ENCODE assay signal across 1 cellular context in genomic region chr6:35049346-35049745, GRCh38.
TF ChIP-seq lines count a peak whose summit lies in the region.

No MANE protein-coding gene starts in this region.

TF ChIP-seq in H1, 55 proteins besides CTCF, POLR2A, EP300 and RAD21 (continued from another document):
- no peak for TF ChIP-seq SP1 (IDR thresholded peaks at IDR 0.05; ENCODE audit: low read depth, low read length)
- TF ChIP-seq EGR1 (IDR thresholded peaks at IDR 0.05; ENCODE audit: borderline replicate concordance, low read depth, low read length), result no peak
- no peak for TF ChIP-seq EZH2 (IDR thresholded peaks at IDR 0.05; ENCODE audit: low read depth, low read length, severe bottlenecking)
- TF ChIP-seq TAF7 (optimal IDR thresholded peaks at IDR 0.05; ENCODE audit: borderline replicate concordance, low read depth, low read length), result no peak
- TF ChIP-seq CHD1 (IDR thresholded peaks at IDR 0.05; ENCODE audit: low read depth, low read length), result no peak
- no peak for TF ChIP-seq TBP (IDR thresholded peaks at IDR 0.05; ENCODE audit: low read depth, low read length)
- TF ChIP-seq BRCA1 (IDR thresholded peaks at IDR 0.05; ENCODE audit: low read depth, low read length), result no peak
- TF ChIP-seq MAX (IDR thresholded peaks at IDR 0.05), result no peak
- no peak for TF ChIP-seq KDM5A (IDR thresholded peaks at IDR 0.05; ENCODE audit: low read length)
- no peak for TF ChIP-seq JUN (IDR thresholded peaks at IDR 0.05; ENCODE audit: low read depth, low read length)
- TF ChIP-seq ZNF274 (IDR thresholded peaks at IDR 0.05; ENCODE audit: borderline replicate concordance, extremely low read depth, low read length), result no peak
